Comparison of ENCODE assay signal across 14 cellular contexts in genomic region chr15:75718326-75718725, GRCh38. TPM values are rescaled to one million over a fixed set of nuclear protein-coding genes. Genes with fewer than 3 reads are reported as not detected.
DNase-seq lines count a peak whose midpoint lies in the region; ATAC-seq, FAIRE-seq and TF ChIP-seq lines count a peak whose summit lies in the region.
"Had no signal": no experiment of that assay in that cellular context is flagged by ENCODE, and none has a peak within 500 bp of the region (broad histone marks: within the 10 kb centered on the region; RNA-seq: fewer than 3 reads in every experiment).

No MANE protein-coding gene starts in this region.

- DNase-seq in AG10803 (ENCODE audit: low read depth) = peak; percentile 77
- peak; percentile 24 for DNase-seq in LoVo (ENCODE audit: low spot score)
- peak; percentile 31 for DNase-seq in bronchial epithelial cell (ENCODE audit: low read depth)
- DNase-seq in mesothelial cell of epicardium (ENCODE audit: low spot score in 2 of 2, unreplicated experiment in 2 of 2) = no peak
- DNase-seq in nephron progenitor cell = no peak
- no peak for DNase-seq in hypothalamus (lab: John Stamatoyannopoulos, UW)
- DNase-seq: activated CD4-positive, alpha-beta T cell treated with anti-CD3 and anti-CD28 coated beads, Interleukin-2, amount 50 U/mL, for 1 hour; activated naive CD4-positive, alpha-beta T cell; effector CD4-positive, alpha-beta T cell; NCI-H1694 treated with DMSO at 0.1 percent for 48 hours; psoas muscle had no signal

- H3K27ac Mint-ChIP-seq in mesothelial cell of epicardium = peak overlapping the region; percentile 28
- H3K27ac Mint-ChIP-seq in nephron progenitor cell = no peak overlapping the region
- H3K27ac Mint-ChIP-seq in activated T-helper 17 cell treated with anti-CD3 and anti-CD28 coated beads, Interleukin-2, amount 50 U/mL, for 72 hours = no peak overlapping the region

- H3K27me3 Mint-ChIP-seq in mesothelial cell of epicardium (ENCODE audit: low read depth) (no peaks in the 10 kb centered on the region), nephron progenitor cell (ENCODE audit: low read depth, poor library complexity) (peaks cover 7% of the 10 kb centered on the region)
- peaks cover 18% of the 10 kb centered on the region for H3K27me3 Mint-ChIP-seq in activated T-helper 17 cell treated with anti-CD3 and anti-CD28 coated beads, Interleukin-2, amount 50 U/mL, for 72 hours

- H3K4me3 ChIP-seq in AG10803 (ENCODE audit: low read length) (no peak overlapping the region), bronchial epithelial cell (ENCODE audit: low read depth, low read length) (no peak overlapping the region)
- H3K4me3 ChIP-seq: psoas muscle, thoracic aorta had no signal

- no peaks in the 10 kb centered on the region for H3K9me3 Mint-ChIP-seq in mesothelial cell of epicardium
- no peaks in the 10 kb centered on the region for H3K9me3 Mint-ChIP-seq in nephron progenitor cell
- H3K9me3 Mint-ChIP-seq in activated T-helper 17 cell treated with anti-CD3 and anti-CD28 coated beads, Interleukin-2, amount 50 U/mL, for 72 hours = no peaks in the 10 kb centered on the region

- ATAC-seq in GM18858 (IDR thresholded peaks at IDR 0.05; ENCODE audit: unreplicated experiment) = no peak
- ATAC-seq in activated T-helper 17 cell treated with anti-CD3 and anti-CD28 coated beads, Interleukin-2, amount 50 U/mL, for 72 hours (replicated peaks) = no peak

- H3K36me3 Mint-ChIP-seq in mesothelial cell of epicardium = no peaks in the 10 kb centered on the region
- H3K36me3 Mint-ChIP-seq in nephron progenitor cell (ENCODE audit: low read depth) = no peaks in the 10 kb centered on the region
- H3K36me3 Mint-ChIP-seq in activated T-helper 17 cell treated with anti-CD3 and anti-CD28 coated beads, Interleukin-2, amount 50 U/mL, for 72 hours (ENCODE audit: low read depth) = no peaks in the 10 kb centered on the region

- H3K27me3 ChIP-seq in bronchial epithelial cell (ENCODE audit: control insufficient read depth, insufficient read depth, low read length) = no peaks in the 10 kb centered on the region

- H3K4me3 Mint-ChIP-seq in mesothelial cell of epicardium (no peak overlapping the region), nephron progenitor cell (no peak overlapping the region)
- no peak overlapping the region for H3K4me3 Mint-ChIP-seq in activated T-helper 17 cell treated with anti-CD3 and anti-CD28 coated beads, Interleukin-2, amount 50 U/mL, for 72 hours

- TF ChIP-seq CTCF in AG10803 (conservative IDR thresholded peaks at IDR 0.05; ENCODE audit: low read length) (no peak), bronchial epithelial cell (IDR thresholded peaks at IDR 0.05; ENCODE audit: insufficient read depth, low read length, severe bottlenecking) (no peak), mesothelial cell of epicardium (IDR thresholded peaks at IDR 0.05; ENCODE audit: unreplicated experiment) (no peak), nephron progenitor cell (IDR thresholded peaks at IDR 0.05) (no peak)

- no peaks in the 10 kb centered on the region for H3K36me3 ChIP-seq in bronchial epithelial cell (ENCODE audit: control insufficient read depth, insufficient read depth, low read length)
- H3K36me3 ChIP-seq: thoracic aorta had no signal

- H3K4me1 Mint-ChIP-seq in mesothelial cell of epicardium (peaks cover 7% of the 10 kb centered on the region), nephron progenitor cell (peaks cover 39% of the 10 kb centered on the region)
- H3K4me1 Mint-ChIP-seq in activated T-helper 17 cell treated with anti-CD3 and anti-CD28 coated beads, Interleukin-2, amount 50 U/mL, for 72 hours = peaks cover 9% of the 10 kb centered on the region

- FAIRE-seq in bronchial epithelial cell (lab: Jason Lieb, UNC) = no peak

RNA-seq across cellular contexts. Expression of gene CSPG4, which starts 5.7 kb away (rescaled TPM):
- total RNA-seq in bronchial epithelial cell = 0.79 and 6.3 TPM in 2 replicates
- total RNA-seq in mesothelial cell of epicardium = 11.3 to 11.8 TPM (median 11.4 TPM) in 3 replicates
- total RNA-seq in activated T-helper 17 cell treated with anti-CD3 and anti-CD28 coated beads, Interleukin-2, amount 50 U/mL, for 72 hours = under 1 TPM in 1 of 2 donors, not detected in 1; 0.02 TPM

Comparison
In these comparisons a context has a peak if more than half of its experiments do, and no peak if none do; other contexts are left out.
1. DNase-seq: peak in AG10803 (single experiment), LoVo (single experiment) and bronchial epithelial cell (single experiment); none in mesothelial cell of epicardium (0 of 2), nephron progenitor cell (single experiment) and hypothalamus (0 of 51).